Comparison of ENCODE assay signal across 8 cellular contexts in the genomic region with DNA sequence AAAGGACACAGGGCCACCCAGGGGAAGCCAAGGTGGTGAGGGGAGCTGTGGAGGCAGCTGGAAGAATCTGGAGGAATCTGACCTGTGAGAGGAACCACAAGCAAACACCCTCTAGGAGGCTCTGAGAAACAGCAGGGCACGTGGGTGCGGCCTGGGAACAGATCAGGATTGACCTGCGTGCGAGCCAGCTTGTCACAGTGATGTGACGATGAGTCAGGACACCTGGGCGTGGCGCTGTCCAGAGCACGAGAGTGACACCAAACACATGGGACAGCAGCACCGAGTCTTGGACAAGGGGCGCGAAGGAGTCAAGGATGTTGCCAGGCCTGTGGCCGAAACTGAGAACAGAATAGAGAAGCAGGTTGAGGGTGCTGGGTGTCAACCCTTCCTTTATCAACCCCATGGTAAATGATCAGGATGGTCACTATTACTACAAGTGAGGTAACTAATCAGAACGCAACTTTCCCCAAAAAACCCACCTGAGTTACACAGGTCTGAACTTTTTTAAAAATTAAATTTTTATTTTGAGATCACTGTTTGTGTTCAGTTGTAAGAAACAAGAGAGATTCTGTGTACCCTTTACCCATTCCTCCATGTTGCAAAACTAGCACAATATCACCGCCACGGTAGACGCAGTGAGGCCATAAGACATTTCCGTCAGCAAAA. TPM values are rescaled to one million over a fixed set of nuclear protein-coding genes. Genes with fewer than 3 reads are reported as not detected.
DNase-seq lines count a peak whose midpoint lies in the region; ATAC-seq and TF ChIP-seq lines count a peak whose summit lies in the region.

No MANE protein-coding gene starts in this region.

- peak overlapping the region; percentile 11 for H3K27ac ChIP-seq in neural progenitor cell

- peak overlapping the region; percentile 82 for H3K4me2 ChIP-seq in neural progenitor cell

- H3K27me3 ChIP-seq in neural progenitor cell, result peaks cover 2% of the 10 kb centered on the region

- H3K9me3 ChIP-seq in neural progenitor cell (ENCODE audit: low read depth), result no peaks in the 10 kb centered on the region

- H3K79me2 ChIP-seq in neural progenitor cell (ENCODE audit: low read depth), result peaks cover 32% of the 10 kb centered on the region

- peaks cover 29% of the 10 kb centered on the region for H4K20me1 ChIP-seq in neural progenitor cell (ENCODE audit: low read depth)

- DNase-seq in NCI-H1694 treated with DMSO at 0.1 percent for 48 hours (lab: John Stamatoyannopoulos, UW), result peak; percentile 49
- no peak for DNase-seq in NCI-H1694 (lab: John Stamatoyannopoulos, UW)
- DNase-seq in HuH-7.5 (ENCODE audit: low spot score), result peak; percentile 93
- no peak for DNase-seq in foreskin fibroblast
- peak; percentile 77 for DNase-seq in neural progenitor cell (ENCODE audit: low spot score)
- DNase-seq in NCI-H2196 (lab: John Stamatoyannopoulos, UW; ENCODE audit: unreplicated experiment), result no peak

- H3K27me3 Mint-ChIP-seq in neural progenitor cell (ENCODE audit: insufficient read depth, low read depth), result peaks cover 2% of the 10 kb centered on the region

- H3K9me3 Mint-ChIP-seq in neural progenitor cell, result peaks cover 2% of the 10 kb centered on the region

- TF ChIP-seq CTCF in foreskin fibroblast (IDR thresholded peaks at IDR 0.05; ENCODE audit: low read depth, low read length) (no peak), neural progenitor cell (IDR thresholded peaks at IDR 0.05) (no peak)

- H3K36me3 ChIP-seq in neural progenitor cell, result peaks cover 2% of the 10 kb centered on the region

- peaks cover 11% of the 10 kb centered on the region for H3K36me3 Mint-ChIP-seq in neural progenitor cell

- H3F3A ChIP-seq in neural progenitor cell (ENCODE audit: low read depth), result peaks cover 40% of the 10 kb centered on the region

- peaks cover 29% of the 10 kb centered on the region for H3K4me1 ChIP-seq in neural progenitor cell

- H3K9ac ChIP-seq in neural progenitor cell, result no peak overlapping the region

- peaks cover 20% of the 10 kb centered on the region for H3K4me1 Mint-ChIP-seq in neural progenitor cell

- peak overlapping the region; percentile 71 for H2AFZ ChIP-seq in neural progenitor cell (replicated peaks)

- H3K4me3 ChIP-seq in foreskin fibroblast (ENCODE audit: low read depth in 1 of 2, low read length in 2 of 2), result peak overlapping the region; percentile 46 to 68
- H3K4me3 ChIP-seq in neural progenitor cell, result peak overlapping the region; percentile 84

- ATAC-seq in GM21717 (IDR thresholded peaks at IDR 0.05; ENCODE audit: unreplicated experiment), result peak; percentile 65
- ATAC-seq in activated CD4-positive, CD25-positive, alpha-beta regulatory T cell treated with anti-CD3 and anti-CD28 coated beads, Interleukin-2, amount 50 U/mL, for 24 hours, result peak; percentile 1 to 2

- H3K4me3 Mint-ChIP-seq in neural progenitor cell, result peak overlapping the region; percentile 94

- peak overlapping the region; percentile 99 for H3K27ac Mint-ChIP-seq in neural progenitor cell

RNA-seq across cellular contexts. Expression of gene SFT2D3, which starts 0.6 kb away (rescaled TPM):
- total RNA-seq in neural progenitor cell (ENCODE audit: low replicate concordance), result 22.8 and 30.6 TPM in 2 replicates

RNA-seq across cellular contexts. Expression of gene LIMS2, which starts 25.3 kb away (rescaled TPM):
- 1.2 TPM in 1 of 2 replicates, not detected in the other for total RNA-seq in neural progenitor cell (ENCODE audit: low replicate concordance)

RNA-seq across cellular contexts. Expression of gene GPR17, which starts 54.7 kb away (rescaled TPM):
- not detected in 2 replicates for total RNA-seq in neural progenitor cell (ENCODE audit: low replicate concordance)

Comparison
In these comparisons a context has a peak if more than half of its experiments do, and no peak if none do; other contexts are left out.
1. DNase-seq: peak in NCI-H1694 treated with DMSO at 0.1 percent for 48 hours (single experiment), HuH-7.5 (single experiment) and neural progenitor cell (single experiment); none in NCI-H1694 (single experiment), foreskin fibroblast (0 of 2) and NCI-H2196 (single experiment).